ENCODE assay signal across 28 cellular contexts in the genomic region with DNA sequence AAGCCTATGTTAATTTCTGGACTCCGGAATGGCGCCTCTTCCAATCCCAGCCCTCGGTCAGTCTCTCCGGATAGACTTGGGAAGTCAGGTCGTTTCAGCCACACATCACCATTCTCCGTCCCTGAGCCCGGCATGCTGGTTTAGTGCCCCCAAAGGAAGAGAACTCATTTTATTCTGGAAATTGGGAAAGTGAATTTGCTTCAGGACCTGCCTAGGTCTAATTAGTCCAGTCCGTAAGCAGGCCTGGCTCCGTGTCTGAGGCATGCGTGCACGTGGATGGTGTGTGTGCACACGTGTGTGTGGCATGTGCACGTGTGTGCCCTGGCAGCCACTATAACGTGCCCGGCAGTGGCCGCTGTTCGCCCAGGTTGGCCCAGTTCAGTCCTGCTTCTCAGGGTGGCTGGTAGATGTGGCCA.
A peak's percentile ranks its signal among the peaks of the same experiment; 100 is the strongest.
DNase-seq lines count a peak whose midpoint lies in the region; ATAC-seq and TF ChIP-seq lines count a peak whose summit lies in the region.
"Had no signal": no experiment of that assay in that cellular context is flagged by ENCODE, and none has a peak within 500 bp of the region (broad histone marks: within the 10 kb centered on the region; RNA-seq: fewer than 3 reads in every experiment).

No MANE protein-coding gene starts in this region.

- no peak overlapping the region for H3K4me3 Mint-ChIP-seq in Calu3 (ENCODE audit: low read depth, unreplicated experiment)
- H3K4me3 Mint-ChIP-seq: immature natural killer cell had no signal

- in situ Hi-C loops in G401 (cut with HindIII; ENCODE audit: low sequenced_read_pairs), result no loop called here

- TF ChIP-seq CTCF in Calu3 (IDR thresholded peaks at IDR 0.05; ENCODE audit: unreplicated experiment), result no peak

- DNase-seq in G401 (ENCODE audit: low spot score) (peak; percentile 71), left lobe of liver (ENCODE audit: low spot score) (no peak), retina (peak; percentile 51), NCI-H1436 (lab: John Stamatoyannopoulos, UW) (no peak), D341Med (ENCODE audit: low spot score) (no peak), Calu3 (no peak), foreskin melanocyte (no peak)
- DNase-seq: activated CD4-positive, alpha-beta T cell treated with anti-CD3 and anti-CD28 coated beads, Interleukin-2, amount 50 U/mL, for 48 hours; activated naive CD4-positive, alpha-beta T cell; activated T-cell treated with anti-CD3 and anti-CD28 coated beads, Interleukin-2, amount 50 U/mL, for 72 hours; brain microvascular endothelial cell; GDM1; GOT3; HFFc6; immature natural killer cell; mesenchymal stem cell; MM.1S; NCI-H2081; NK-92 treated with Interleukin-12 subunit alpha and Interleukin-12 subunit beta, amount 100 ng/mL, for 24 hours; PC-3; SK-N-SH; stimulated activated CD4-positive, alpha-beta T cell treated with anti-CD3 and anti-CD28 coated beads, Interleukin-15, amount 100 ng/mL, for 24 hours; stimulated activated CD4-positive, alpha-beta T cell treated with anti-CD3 and anti-CD28 coated beads, Interleukin-4, amount 100 ng/mL, for 4 hours had no signal

- no peaks in the 10 kb centered on the region for H3K4me1 Mint-ChIP-seq in Calu3 (ENCODE audit: low read depth, unreplicated experiment)

- H3K27me3 Mint-ChIP-seq in Calu3 (ENCODE audit: unreplicated experiment), result peaks cover 37% of the 10 kb centered on the region

- peak; percentile 36 for ATAC-seq in left lobe of liver
- ATAC-seq: activated T-cell treated with anti-CD3 and anti-CD28 coated beads, Interleukin-2, amount 50 U/mL, for 72 hours; PC-3 had no signal

- no peak overlapping the region for H3K27ac Mint-ChIP-seq in Calu3 (ENCODE audit: unreplicated experiment)
- H3K27ac Mint-ChIP-seq: activated T-cell treated with anti-CD3 and anti-CD28 coated beads, Interleukin-2, amount 50 U/mL, for 72 hours; HFFc6; immature natural killer cell had no signal

- no peaks in the 10 kb centered on the region for H3K9me3 Mint-ChIP-seq in Calu3 (ENCODE audit: low read depth, unreplicated experiment)
- H3K9me3 Mint-ChIP-seq: activated T-cell treated with anti-CD3 and anti-CD28 coated beads, Interleukin-2, amount 50 U/mL, for 72 hours; HFFc6; immature natural killer cell; type B pancreatic cell had no signal

- no TSS peak for BruUV-seq in Calu3 (replicated peaks; lab: Mats Ljungman, UMichigan)

- intact Hi-C loops in Calu3 (cut with micrococcal nuclease; ENCODE audit: unreplicated experiment), result no loop called here

- peak overlapping the region; percentile 75 for H3K27ac ChIP-seq in angular gyrus (ENCODE audit: low read depth, low read length)
- H3K27ac ChIP-seq: BLaER1 treated with 17β-estradiol and CSF1 and Interleukin-3, amounts not matched to agents 10 nM and 100 nM; brain microvascular endothelial cell; KMS-11; prostate gland had no signal

- CTCF ChIA-PET in Calu3 (lab: Charles Lee), result no interaction called here

- H3K36me3 Mint-ChIP-seq in Calu3 (ENCODE audit: insufficient read depth, unreplicated experiment), result no peaks in the 10 kb centered on the region
- H3K36me3 Mint-ChIP-seq: type B pancreatic cell had no signal

Comparison
In these comparisons a context has a peak if more than half of its experiments do, and no peak if none do; other contexts are left out.
1. DNase-seq: peak in G401 (single experiment) and retina (single experiment); none in left lobe of liver (single experiment), NCI-H1436 (single experiment), D341Med (single experiment), Calu3 (single experiment) and foreskin melanocyte (single experiment).